In genomic region chr18:75267643-75268184, GRCh38 we compare ENCODE assay signal across 11 cellular contexts. TPM values are rescaled to one million over a fixed set of nuclear protein-coding genes. Genes with fewer than 3 reads are reported as not detected.
DNase-seq lines count a peak whose midpoint lies in the region; ATAC-seq and TF ChIP-seq lines count a peak whose summit lies in the region.
"Had no signal": no experiment of that assay in that cellular context is flagged by ENCODE, and none has a peak within 500 bp of the region (broad histone marks: within the 10 kb centered on the region; RNA-seq: fewer than 3 reads in every experiment).

No MANE protein-coding gene starts in this region.

- H3K27ac ChIP-seq in substantia nigra (ENCODE audit: low read depth, low read length, poor library complexity, severe bottlenecking) (no peak overlapping the region), left ventricle myocardium inferior (replicated peaks) (no peak overlapping the region)

- H3K4me3 ChIP-seq in left ventricle myocardium inferior, result no peak overlapping the region

- peak; percentile 28 for DNase-seq in GM13976 (ENCODE audit: low spot score)
- no peak for DNase-seq in activated naive CD8-positive, alpha-beta T cell treated with anti-CD3 and anti-CD28 coated beads for 36 hours
- no peak for DNase-seq in omental fat pad (ENCODE audit: low spot score)
- DNase-seq in substantia nigra (lab: John Stamatoyannopoulos, UW), result no peak
- no peak for DNase-seq in NCI-H1436 (lab: John Stamatoyannopoulos, UW)
- DNase-seq in left ventricle myocardium inferior, result no peak
- DNase-seq: CD4-positive, CD25-positive, alpha-beta regulatory T cell; left ventricle myocardium superior; SIG-M5 had no signal

- H3K9me3 Mint-ChIP-seq in activated naive CD8-positive, alpha-beta T cell treated with anti-CD3 and anti-CD28 coated beads for 36 hours, result no peaks in the 10 kb centered on the region
- H3K9me3 Mint-ChIP-seq: CD4-positive, CD25-positive, alpha-beta regulatory T cell had no signal

- H3K4me1 ChIP-seq in left ventricle myocardium inferior, result peaks cover 58% of the 10 kb centered on the region

- TF ChIP-seq CTCF in GM13976 (IDR thresholded peaks at IDR 0.05; ENCODE audit: borderline replicate concordance, control extremely low read depth, extremely low read depth, insufficient read depth, missing control alignments) (no peak), omental fat pad (IDR thresholded peaks at IDR 0.05) (no peak), left ventricle myocardium inferior (IDR thresholded peaks at IDR 0.05; ENCODE audit: borderline replicate concordance) (no peak)

- H3K27me3 Mint-ChIP-seq in activated naive CD8-positive, alpha-beta T cell treated with anti-CD3 and anti-CD28 coated beads for 36 hours, result no peaks in the 10 kb centered on the region
- H3K27me3 Mint-ChIP-seq: CD4-positive, CD25-positive, alpha-beta regulatory T cell had no signal

- H3K36me3 ChIP-seq in left ventricle myocardium inferior, result no peaks in the 10 kb centered on the region

- no peaks in the 10 kb centered on the region for H3K9me3 ChIP-seq in left ventricle myocardium inferior (replicated peaks)

- intact Hi-C loops in left ventricle myocardium inferior (cut with micrococcal nuclease), result no loop called here

- in situ Hi-C loops in GM13976 (cut with MboI; ENCODE audit: low sequenced_read_pairs, unreplicated experiment), result no loop called here

- no peak overlapping the region for H3K4me3 Mint-ChIP-seq in activated naive CD8-positive, alpha-beta T cell treated with anti-CD3 and anti-CD28 coated beads for 36 hours
- H3K4me3 Mint-ChIP-seq: CD4-positive, CD25-positive, alpha-beta regulatory T cell had no signal

- H3K36me3 Mint-ChIP-seq in activated naive CD8-positive, alpha-beta T cell treated with anti-CD3 and anti-CD28 coated beads for 36 hours, result peaks cover 2% of the 10 kb centered on the region

- ATAC-seq in GM19463 (IDR thresholded peaks at IDR 0.05; ENCODE audit: unreplicated experiment), result peak; percentile 86
- peak; percentile 92 for ATAC-seq in HG03064 (IDR thresholded peaks at IDR 0.05; ENCODE audit: low read depth, unreplicated experiment)
- ATAC-seq in omental fat pad (ENCODE audit: low FRiP score), result no peak
- ATAC-seq: left ventricle myocardium superior had no signal

- peak overlapping the region; percentile 13 for H3K27ac Mint-ChIP-seq in activated naive CD8-positive, alpha-beta T cell treated with anti-CD3 and anti-CD28 coated beads for 36 hours

- no peaks in the 10 kb centered on the region for H3K27me3 ChIP-seq in left ventricle myocardium inferior (ENCODE audit: low read depth)

- peaks cover 46% of the 10 kb centered on the region for H3K4me1 Mint-ChIP-seq in activated naive CD8-positive, alpha-beta T cell treated with anti-CD3 and anti-CD28 coated beads for 36 hours

RNA-seq across cellular contexts. Expression of gene TSHZ1, which starts 57.1 kb away (rescaled TPM):
- total RNA-seq in activated naive CD8-positive, alpha-beta T cell treated with anti-CD3 and anti-CD28 coated beads for 36 hours, result 10 to 100 TPM; 11.2 to 11.4 TPM
- total RNA-seq in omental fat pad (10 to 100 TPM; 11.6 to 18.4 (median 13.7) TPM), left ventricle myocardium inferior (24.6 TPM)

RNA-seq across cellular contexts. Expression of gene PTGR3, which starts 58.8 kb away (rescaled TPM):
- 10 to 100 TPM; 20.2 to 23.2 TPM for total RNA-seq in activated naive CD8-positive, alpha-beta T cell treated with anti-CD3 and anti-CD28 coated beads for 36 hours
- total RNA-seq in omental fat pad (10 to 100 TPM; 16.9 to 24.3 (median 21.1) TPM), left ventricle myocardium inferior (77.3 TPM)
